ENCODE assay signal across 25 cellular contexts in genomic region chr1:168729405-168729802, GRCh38. TPM values are rescaled to one million over a fixed set of nuclear protein-coding genes. Genes with fewer than 3 reads are reported as not detected.
"Had no signal": no experiment of that assay in that cellular context is flagged by ENCODE, and none has a peak within 500 bp of the region (broad histone marks: within the 10 kb centered on the region; RNA-seq: fewer than 3 reads in every experiment).

No MANE protein-coding gene starts in this region.

- H3K4me1 ChIP-seq: adrenal gland, foreskin keratinocyte, left lung, parathyroid adenoma, testis, upper lobe of right lung had no signal

- H3K36me3 ChIP-seq: adrenal gland, left lung, upper lobe of right lung had no signal

- H3K9me3 ChIP-seq: adrenal gland, left lung, testis, upper lobe of right lung had no signal

- H3K27me3 Mint-ChIP-seq: stimulated activated naive CD8-positive, alpha-beta T cell treated with anti-CD3 and anti-CD28 coated beads, Interleukin-15, amount 100 ng/mL, for 72 hours had no signal

- H3K4me1 Mint-ChIP-seq: activated CD4-positive, alpha-beta T cell treated with anti-CD3 and anti-CD28 coated beads, Interleukin-2, amount 10 ng/mL, durations not matched to agents 7 days and 5 days; activated naive CD4-positive, alpha-beta T cell treated with anti-CD3 and anti-CD28 coated beads, Interleukin-2, amount 10 ng/mL, durations not matched to agents 7 days and 5 days; memory B cell; stimulated activated naive CD8-positive, alpha-beta T cell treated with anti-CD3 and anti-CD28 coated beads, Interleukin-15, amount 100 ng/mL, for 72 hours had no signal

- H3K4me3 ChIP-seq: adrenal gland, testis had no signal

- H3K36me3 Mint-ChIP-seq: activated naive CD4-positive, alpha-beta T cell treated with anti-CD3 and anti-CD28 coated beads, Interleukin-2, amount 10 ng/mL, durations not matched to agents 7 days and 5 days; memory B cell; naive thymus-derived CD4-positive, alpha-beta T cell had no signal

- ATAC-seq: activated CD4-positive, CD25-positive, alpha-beta regulatory T cell treated with anti-CD3 and anti-CD28 coated beads, Interleukin-2, amount 50 U/mL, for 24 hours; activated T-cell treated with anti-CD3 and anti-CD28 coated beads, Interleukin-2, amount 50 U/mL, for 4 hours; effector memory CD8-positive, alpha-beta T cell; foreskin keratinocyte; naive thymus-derived CD4-positive, alpha-beta T cell; stimulated activated naive CD8-positive, alpha-beta T cell treated with anti-CD3 and anti-CD28 coated beads, Interleukin-15, amount 100 ng/mL, for 72 hours had no signal

- DNase-seq: activated CD4-positive, alpha-beta T cell treated with anti-CD3 and anti-CD28 coated beads, Interleukin-2, amount 10 ng/mL, durations not matched to agents 7 days and 5 days; activated CD8-positive, alpha-beta memory T cell treated with anti-CD3 and anti-CD28 coated beads, Interleukin-2, amount 50 U/mL, for 4 hours; activated effector memory CD4-positive, alpha-beta T cell treated with Interleukin-2 at 50 U/mL for 16 hours; activated naive CD4-positive, alpha-beta T cell treated with anti-CD3 and anti-CD28 coated beads, Interleukin-2, amount 10 ng/mL, durations not matched to agents 7 days and 5 days; activated T-cell treated with anti-CD3 and anti-CD28 coated beads, Interleukin-2, amount 50 U/mL, for 4 hours; adrenal gland; dermis blood vessel endothelial cell; effector memory CD8-positive, alpha-beta T cell; foreskin keratinocyte; glutamatergic neuron; kidney; left lung; naive thymus-derived CD4-positive, alpha-beta T cell; stimulated activated CD4-positive, alpha-beta T cell treated with anti-CD3 and anti-CD28 coated beads, Interleukin-15, amount 100 ng/mL, for 24 hours; stimulated activated CD4-positive, alpha-beta T cell treated with anti-CD3 and anti-CD28 coated beads, Interleukin-2, amount 100 ng/mL, for 48 hours; stimulated activated naive CD8-positive, alpha-beta T cell treated with anti-CD3 and anti-CD28 coated beads, Interleukin-15, amount 100 ng/mL, for 72 hours; testis; upper lobe of right lung had no signal

- H3K27me3 ChIP-seq: adrenal gland, foreskin keratinocyte, left lung, testis, upper lobe of right lung had no signal

- H3K27ac Mint-ChIP-seq: activated CD4-positive, alpha-beta T cell treated with anti-CD3 and anti-CD28 coated beads, Interleukin-2, amount 10 ng/mL, durations not matched to agents 7 days and 5 days; activated naive CD4-positive, alpha-beta T cell treated with anti-CD3 and anti-CD28 coated beads, Interleukin-2, amount 10 ng/mL, durations not matched to agents 7 days and 5 days; effector memory CD8-positive, alpha-beta T cell; memory B cell; naive thymus-derived CD4-positive, alpha-beta T cell; stimulated activated naive CD8-positive, alpha-beta T cell treated with anti-CD3 and anti-CD28 coated beads, Interleukin-15, amount 100 ng/mL, for 72 hours had no signal

- H3K9me3 Mint-ChIP-seq: activated CD4-positive, alpha-beta T cell treated with anti-CD3 and anti-CD28 coated beads, Interleukin-2, amount 10 ng/mL, durations not matched to agents 7 days and 5 days; activated naive CD4-positive, alpha-beta T cell treated with anti-CD3 and anti-CD28 coated beads, Interleukin-2, amount 10 ng/mL, durations not matched to agents 7 days and 5 days; activated T-cell treated with anti-CD3 and anti-CD28 coated beads, Interleukin-2, amount 50 U/mL, for 4 hours; effector memory CD8-positive, alpha-beta T cell; naive thymus-derived CD4-positive, alpha-beta T cell; stimulated activated naive CD8-positive, alpha-beta T cell treated with anti-CD3 and anti-CD28 coated beads, Interleukin-15, amount 100 ng/mL, for 72 hours had no signal

- H3K27ac ChIP-seq: foreskin keratinocyte, left lung, parathyroid adenoma, testis, upper lobe of right lung had no signal

- H3K4me3 Mint-ChIP-seq: activated CD4-positive, alpha-beta T cell treated with anti-CD3 and anti-CD28 coated beads, Interleukin-2, amount 10 ng/mL, durations not matched to agents 7 days and 5 days; activated naive CD4-positive, alpha-beta T cell treated with anti-CD3 and anti-CD28 coated beads, Interleukin-2, amount 10 ng/mL, durations not matched to agents 7 days and 5 days; activated T-cell treated with anti-CD3 and anti-CD28 coated beads, Interleukin-2, amount 50 U/mL, for 4 hours; effector memory CD8-positive, alpha-beta T cell; memory B cell; naive thymus-derived CD4-positive, alpha-beta T cell; stimulated activated naive CD8-positive, alpha-beta T cell treated with anti-CD3 and anti-CD28 coated beads, Interleukin-15, amount 100 ng/mL, for 72 hours had no signal

- H3K79me2 ChIP-seq: parathyroid adenoma had no signal

- H2AFZ ChIP-seq: parathyroid adenoma had no signal

RNA-seq across cellular contexts. Expression of gene DPT, which starts 0.4 kb away (rescaled TPM):
- total RNA-seq: activated CD4-positive, alpha-beta T cell treated with anti-CD3 and anti-CD28 coated beads, Interleukin-2, amount 10 ng/mL, durations not matched to agents 7 days and 5 days; activated T-cell treated with anti-CD3 and anti-CD28 coated beads, Interleukin-2, amount 50 U/mL, for 4 hours; astrocyte; bronchial epithelial cell; dermis blood vessel endothelial cell; foreskin keratinocyte; naive thymus-derived CD4-positive, alpha-beta T cell; renal cortical epithelial cell; T-helper 1 cell treated with Interleukin-12 subunit alpha and Interleukin-12 subunit beta and Interleukin-4 antibody, amounts not matched to agents 30 ng/mL and 1 ng/mL, for 36 hours had no signal
- polyA plus RNA-seq: foreskin keratinocyte; naive thymus-derived CD4-positive, alpha-beta T cell had no signal
